Comparison of ENCODE assay signal across 10 cellular contexts in the genomic region with DNA sequence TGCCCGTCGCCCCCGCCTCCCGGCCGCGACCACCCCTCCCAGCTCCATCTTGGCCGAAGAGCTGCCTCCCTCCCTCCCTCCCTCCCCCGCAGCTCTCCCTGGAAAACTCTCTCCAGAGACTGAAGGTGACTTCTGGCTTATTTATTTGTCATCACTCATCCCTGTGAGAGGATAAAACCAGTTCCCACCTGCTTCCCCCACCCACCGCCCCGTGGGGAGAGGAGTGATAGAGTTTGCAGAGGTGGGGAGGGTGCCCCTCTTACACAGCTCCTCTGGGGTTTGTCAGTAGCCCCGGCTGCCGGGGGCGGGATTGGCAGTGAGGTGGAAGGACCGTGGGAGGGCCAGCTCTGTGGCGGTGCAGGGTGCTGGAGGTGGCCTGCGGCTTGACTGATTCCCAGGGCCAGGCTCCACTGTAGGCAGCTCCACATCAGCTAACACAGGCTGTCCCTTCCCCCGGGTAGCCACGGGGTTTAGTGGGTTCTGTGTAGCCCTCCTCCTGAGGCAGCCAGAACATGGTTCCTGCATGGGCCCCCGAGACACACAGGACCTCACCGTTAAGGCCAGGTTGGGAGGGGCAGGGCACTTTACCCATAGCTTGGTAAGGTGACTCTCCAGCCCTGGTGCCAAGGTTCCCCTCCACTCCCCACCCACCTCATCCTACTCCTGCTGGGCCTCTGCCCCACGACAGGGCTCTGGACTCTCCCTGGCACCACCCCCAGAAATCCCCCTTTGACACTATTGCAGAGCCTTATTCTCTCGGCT.
DNase-seq lines count a peak whose midpoint lies in the region; ATAC-seq and TF ChIP-seq lines count a peak whose summit lies in the region.
"Had no signal": no experiment of that assay in that cellular context is flagged by ENCODE, and none has a peak within 500 bp of the region (broad histone marks: within the 10 kb centered on the region; RNA-seq: fewer than 3 reads in every experiment).

No MANE protein-coding gene starts in this region.

- no peaks in the 10 kb centered on the region for H3K36me3 Mint-ChIP-seq in central memory CD8-positive, alpha-beta T cell (ENCODE audit: insufficient read depth)
- no peaks in the 10 kb centered on the region for H3K36me3 Mint-ChIP-seq in mesothelial cell of epicardium

- TF ChIP-seq POLR2A in uterus (IDR thresholded peaks at IDR 0.05), result no peak

- no peak overlapping the region for H3K27ac Mint-ChIP-seq in central memory CD8-positive, alpha-beta T cell (ENCODE audit: low read depth)
- H3K27ac Mint-ChIP-seq in mesothelial cell of epicardium, result no peak overlapping the region
- H3K27ac Mint-ChIP-seq: activated CD4-positive, alpha-beta memory T cell treated with anti-CD3 and anti-CD28 coated beads, Interleukin-2, amount 10 ng/mL, durations not matched to agents 7 days and 5 days had no signal

- H3K9ac ChIP-seq in SK-N-SH, result no peak overlapping the region

- H3F3A ChIP-seq in SK-N-SH (replicated peaks; ENCODE audit: insufficient read depth), result no peaks in the 10 kb centered on the region

- CTCF ChIA-PET in SK-N-SH (lab: Yijun Ruan, JAX), result interaction anchor here (0.7 to 3.1 kb wide), 10 partner anchors 10 to 408 kb away, joined by 3 to 18 read pairs (median 5); no protein-coding TSS in a partner anchor

- H3K4me3 ChIP-seq in SK-N-SH (ENCODE audit: low read depth in 2 of 2, low read length in 1 of 2) (no peak overlapping the region), tibial artery (peak overlapping the region; percentile 2 to 30), uterus (no peak overlapping the region)

- H3K9me3 ChIP-seq in SK-N-SH (no peaks in the 10 kb centered on the region), tibial artery (no peaks in the 10 kb centered on the region), uterus (no peaks in the 10 kb centered on the region)

- ATAC-seq in SK-N-SH treated with all-trans-retinoic acid at 6 μM for 48 hours, result no peak
- no peak for ATAC-seq in central memory CD8-positive, alpha-beta T cell (replicated peaks; ENCODE audit: extremely low read depth, poor library complexity, severe bottlenecking)

- H3K27me3 Mint-ChIP-seq in central memory CD8-positive, alpha-beta T cell, result peaks cover 87% of the 10 kb centered on the region
- peaks cover 84% of the 10 kb centered on the region for H3K27me3 Mint-ChIP-seq in mesothelial cell of epicardium (ENCODE audit: low read depth)

- no peak for TF ChIP-seq EP300 in SK-N-SH (IDR thresholded peaks at IDR 0.05; ENCODE audit: borderline replicate concordance in 1 of 2, low read depth in 1 of 2, low read length in 1 of 2)

- no peaks in the 10 kb centered on the region for H4K20me1 ChIP-seq in SK-N-SH (ENCODE audit: insufficient read depth)

- peaks cover 0 to 2% of the 10 kb centered on the region in 2 experiments; a peak in 1 of 4 replicates for H3K4me1 ChIP-seq in SK-N-SH (ENCODE audit: control insufficient read depth in 1 of 2, insufficient read depth in 2 of 2, low read depth in 1 of 2, low read length in 1 of 2)
- H3K4me1 ChIP-seq in tibial artery, result peaks cover 0 to 18% (median 10%) of the 10 kb centered on the region in 4 donors
- peaks cover 0 to 13% of the 10 kb centered on the region in 2 donors for H3K4me1 ChIP-seq in uterus

- 17% methylated on average over 16 of the region's 22 CpGs for WGBS in SK-N-SH (ENCODE audit: low lambda C conversion rate)

- no peaks in the 10 kb centered on the region for H3K9me3 Mint-ChIP-seq in central memory CD8-positive, alpha-beta T cell
- H3K9me3 Mint-ChIP-seq in mesothelial cell of epicardium, result no peaks in the 10 kb centered on the region
- H3K9me3 Mint-ChIP-seq: activated CD4-positive, alpha-beta memory T cell treated with anti-CD3 and anti-CD28 coated beads, Interleukin-2, amount 10 ng/mL, durations not matched to agents 7 days and 5 days had no signal

- H3K4me3 Mint-ChIP-seq in central memory CD8-positive, alpha-beta T cell, result peak overlapping the region; percentile 57
- H3K4me3 Mint-ChIP-seq in mesothelial cell of epicardium, result peak overlapping the region; percentile 53
- H3K4me3 Mint-ChIP-seq: activated CD4-positive, alpha-beta memory T cell treated with anti-CD3 and anti-CD28 coated beads, Interleukin-2, amount 10 ng/mL, durations not matched to agents 7 days and 5 days had no signal

- H3K4me1 Mint-ChIP-seq in central memory CD8-positive, alpha-beta T cell, result no peaks in the 10 kb centered on the region
- peaks cover 19% of the 10 kb centered on the region for H3K4me1 Mint-ChIP-seq in mesothelial cell of epicardium

- TF ChIP-seq CTCF in SK-N-SH (IDR thresholded peaks at IDR 0.05) (no peak), mesothelial cell of epicardium (IDR thresholded peaks at IDR 0.05; ENCODE audit: unreplicated experiment) (no peak), tibial artery (IDR thresholded peaks at IDR 0.05) (no peak), uterus (IDR thresholded peaks at IDR 0.05) (no peak)

- no peaks in the 10 kb centered on the region for H3K9me2 ChIP-seq in SK-N-SH

- intact Hi-C loops in tibial artery (cut with DNase I; ENCODE audit: low total_unique reads) (no loop called here), uterus (cut with DNase I; ENCODE audit: low total_unique reads) (no loop called here)

- peak; percentile 50 for DNase-seq in SK-N-SH
- no peak for DNase-seq in central memory CD8-positive, alpha-beta T cell (ENCODE audit: low spot score in 2 of 2)
- no peak for DNase-seq in mesothelial cell of epicardium (ENCODE audit: low spot score in 2 of 2, unreplicated experiment in 2 of 2)
- peak in 1 of 2 donors; percentile 60 for DNase-seq in tibial artery
- DNase-seq in activated naive CD4-positive, alpha-beta T cell treated with anti-CD3 and anti-CD28 coated beads, Interleukin-2, amount 50 U/mL, for 16 hours, result no peak
- no peak for DNase-seq in central memory CD4-positive, alpha-beta T cell
- DNase-seq in uterus, result no peak
- DNase-seq: activated CD4-positive, alpha-beta memory T cell treated with anti-CD3 and anti-CD28 coated beads, Interleukin-2, amount 10 ng/mL, durations not matched to agents 7 days and 5 days; NCI-H2107 had no signal

- POLR2A ChIA-PET in SK-N-SH (lab: Yijun Ruan, JAX), result no interaction called here

- no peaks in the 10 kb centered on the region for H3K79me2 ChIP-seq in SK-N-SH (ENCODE audit: insufficient read depth)

- no peak overlapping the region for H2AFZ ChIP-seq in SK-N-SH (ENCODE audit: low read depth)

- H3K27ac ChIP-seq in SK-N-SH (ENCODE audit: low read depth in 2 of 2, low read length in 1 of 2) (no peak overlapping the region), tibial artery (no peak overlapping the region), uterus (no peak overlapping the region)

- H3K36me3 ChIP-seq in SK-N-SH (replicated peaks in 1 of 2; ENCODE audit: control insufficient read depth in 1 of 2, insufficient read depth in 2 of 2, low read length in 1 of 2), result no peaks in the 10 kb centered on the region
- no peaks in the 10 kb centered on the region for H3K36me3 ChIP-seq in tibial artery
- no peaks in the 10 kb centered on the region for H3K36me3 ChIP-seq in uterus

- peaks cover 74% of the 10 kb centered on the region for H3K27me3 ChIP-seq in SK-N-SH (ENCODE audit: insufficient read depth)
- peaks cover 0 to 63% of the 10 kb centered on the region in 2 donors for H3K27me3 ChIP-seq in tibial artery
- H3K27me3 ChIP-seq in uterus, result peaks cover 0 to 3% of the 10 kb centered on the region in 2 donors

- no peak for TF ChIP-seq RAD21 in SK-N-SH (IDR thresholded peaks at IDR 0.05; ENCODE audit: low read length)

- no peak overlapping the region for H3K4me2 ChIP-seq in SK-N-SH

TF ChIP-seq in SK-N-SH, 30 proteins besides CTCF, POLR2A, EP300 and RAD21 (continues in another document):
- no peak for TF ChIP-seq RCOR1 (IDR thresholded peaks at IDR 0.05; ENCODE audit: low read length)
- no peak for TF ChIP-seq CHD2 (IDR thresholded peaks at IDR 0.05; ENCODE audit: low read length, partially characterized antibody)
- no peak for TF ChIP-seq FOSL2 (IDR thresholded peaks at IDR 0.05; ENCODE audit: borderline replicate concordance, low read depth)
- TF ChIP-seq TCF12 (IDR thresholded peaks at IDR 0.05), result no peak
- TF ChIP-seq NFIC (IDR thresholded peaks at IDR 0.05; ENCODE audit: borderline replicate concordance), result no peak
- TF ChIP-seq, protein P1, sequence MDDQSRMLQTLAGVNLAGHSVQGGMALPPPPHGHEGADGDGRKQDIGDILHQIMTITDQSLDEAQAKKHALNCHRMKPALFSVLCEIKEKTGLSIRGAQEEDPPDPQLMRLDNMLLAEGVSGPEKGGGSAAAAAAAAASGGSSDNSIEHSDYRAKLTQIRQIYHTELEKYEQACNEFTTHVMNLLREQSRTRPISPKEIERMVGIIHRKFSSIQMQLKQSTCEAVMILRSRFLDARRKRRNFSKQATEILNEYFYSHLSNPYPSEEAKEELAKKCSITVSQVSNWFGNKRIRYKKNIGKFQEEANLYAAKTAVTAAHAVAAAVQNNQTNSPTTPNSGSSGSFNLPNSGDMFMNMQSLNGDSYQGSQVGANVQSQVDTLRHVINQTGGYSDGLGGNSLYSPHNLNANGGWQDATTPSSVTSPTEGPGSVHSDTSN (IDR thresholded peaks at IDR 0.05), result no peak
- no peak for TF ChIP-seq RFX5 (IDR thresholded peaks at IDR 0.05; ENCODE audit: low read length)
- no peak for TF ChIP-seq GATA2 (CRISPR knock-in tag; IDR thresholded peaks at IDR 0.05)

TF ChIP-seq in SK-N-SH treated with all-trans-retinoic acid at 6 μM for 48 hours, 23 proteins besides CTCF, POLR2A, EP300 and RAD21 (continues in another document):
- TF ChIP-seq OSR1 (CRISPR knock-in tag; IDR thresholded peaks at IDR 0.05) (no peak), SNAI2 (CRISPR knock-in tag; IDR thresholded peaks at IDR 0.05) (no peak), GLIS3 (CRISPR knock-in tag; IDR thresholded peaks at IDR 0.05) (no peak), ZFP30 (CRISPR knock-in tag; IDR thresholded peaks at IDR 0.05) (no peak), TCF4 (CRISPR knock-in tag; IDR thresholded peaks at IDR 0.05; ENCODE audit: borderline replicate concordance) (no peak), ARNTL (CRISPR knock-in tag; IDR thresholded peaks at IDR 0.05; ENCODE audit: borderline replicate concordance, low read depth) (no peak)
- TF ChIP-seq, protein P2, sequence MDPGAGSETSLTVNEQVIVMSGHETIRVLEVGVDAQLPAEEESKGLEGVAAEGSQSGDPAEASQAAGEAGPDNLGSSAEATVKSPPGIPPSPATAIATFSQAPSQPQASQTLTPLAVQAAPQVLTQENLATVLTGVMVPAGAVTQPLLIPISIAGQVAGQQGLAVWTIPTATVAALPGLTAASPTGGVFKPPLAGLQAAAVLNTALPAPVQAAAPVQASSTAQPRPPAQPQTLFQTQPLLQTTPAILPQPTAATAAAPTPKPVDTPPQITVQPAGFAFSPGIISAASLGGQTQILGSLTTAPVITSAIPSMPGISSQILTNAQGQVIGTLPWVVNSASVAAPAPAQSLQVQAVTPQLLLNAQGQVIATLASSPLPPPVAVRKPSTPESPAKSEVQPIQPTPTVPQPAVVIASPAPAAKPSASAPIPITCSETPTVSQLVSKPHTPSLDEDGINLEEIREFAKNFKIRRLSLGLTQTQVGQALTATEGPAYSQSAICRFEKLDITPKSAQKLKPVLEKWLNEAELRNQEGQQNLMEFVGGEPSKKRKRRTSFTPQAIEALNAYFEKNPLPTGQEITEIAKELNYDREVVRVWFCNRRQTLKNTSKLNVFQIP (CRISPR knock-in tag; IDR thresholded peaks at IDR 0.05; ENCODE audit: borderline replicate concordance, low read depth), result no peak

Comparison
In these comparisons a context has a peak if more than half of its experiments do, and no peak if none do; other contexts are left out.
1. H3K4me3 ChIP-seq: peak in tibial artery (2 of 2); none in SK-N-SH (0 of 2) and uterus (0 of 2).